ENCODE assay signal across 8 cellular contexts in genomic region chr1:160284220-160284781, GRCh38. TPM values are rescaled to one million over a fixed set of nuclear protein-coding genes. Genes with fewer than 3 reads are reported as not detected.
A peak's percentile ranks its signal among the peaks of the same experiment; 100 is the strongest.
DNase-seq lines count a peak whose midpoint lies in the region; ATAC-seq and TF ChIP-seq lines count a peak whose summit lies in the region.

No MANE protein-coding gene starts in this region.

- peak overlapping the region; percentile 87 for H3K4me3 ChIP-seq in BJ (ENCODE audit: low read depth, low read length)
- peak overlapping the region; percentile 99 for H3K4me3 ChIP-seq in KMS-11 (IDR thresholded peaks at IDR 0.05; ENCODE audit: insufficient read depth, low read depth, low read length)
- H3K4me3 ChIP-seq in fibroblast of pulmonary artery (replicated peaks; ENCODE audit: low read depth, low read length): peak overlapping the region; percentile 93
- peak overlapping the region; percentile 86 for H3K4me3 ChIP-seq in neural cell (ENCODE audit: low read length)

- H2AFZ ChIP-seq in KMS-11 (ENCODE audit: low read depth): peak overlapping the region; percentile 79
- H2AFZ ChIP-seq in neural cell (ENCODE audit: low read depth, low read length): peak overlapping the region; percentile 79

- peak; percentile 37 for ATAC-seq in activated CD8-positive, alpha-beta T cell treated with anti-CD3 and anti-CD28 coated beads, Interleukin-2, amount 10 ng/mL, durations not matched to agents 7 days and 5 days
- ATAC-seq in HG03095 (IDR thresholded peaks at IDR 0.05; ENCODE audit: unreplicated experiment): no peak

- H3K36me3 Mint-ChIP-seq in activated CD8-positive, alpha-beta T cell treated with anti-CD3 and anti-CD28 coated beads, Interleukin-2, amount 10 ng/mL, durations not matched to agents 7 days and 5 days (ENCODE audit: low read depth): peaks cover 33% of the 10 kb centered on the region

- peak overlapping the region; percentile 96 for H3K4me3 Mint-ChIP-seq in activated CD8-positive, alpha-beta T cell treated with anti-CD3 and anti-CD28 coated beads, Interleukin-2, amount 10 ng/mL, durations not matched to agents 7 days and 5 days

- H3F3A ChIP-seq in neural cell (ENCODE audit: insufficient read depth, low read length, poor library complexity, severe bottlenecking): no peaks in the 10 kb centered on the region

- H3K27me3 ChIP-seq in BJ (ENCODE audit: control insufficient read depth, insufficient read depth, low read length): no peaks in the 10 kb centered on the region
- no peaks in the 10 kb centered on the region for H3K27me3 ChIP-seq in KMS-11 (ENCODE audit: insufficient read depth, low read depth)
- no peaks in the 10 kb centered on the region for H3K27me3 ChIP-seq in neural cell (ENCODE audit: insufficient read depth, low read depth, low read length)

- H3K4me2 ChIP-seq in KMS-11: peak overlapping the region; percentile 98
- H3K4me2 ChIP-seq in neural cell (ENCODE audit: low read length): peak overlapping the region; percentile 97

- no peaks in the 10 kb centered on the region for H3K9me3 Mint-ChIP-seq in activated CD8-positive, alpha-beta T cell treated with anti-CD3 and anti-CD28 coated beads, Interleukin-2, amount 10 ng/mL, durations not matched to agents 7 days and 5 days (ENCODE audit: insufficient read depth)

- H3K9ac ChIP-seq in KMS-11: peak overlapping the region; percentile 68
- peak overlapping the region; percentile 74 for H3K9ac ChIP-seq in neural cell (ENCODE audit: low read length)

- TF ChIP-seq RAD21 in neural cell (conservative IDR thresholded peaks at IDR 0.05): no peak

- no peaks in the 10 kb centered on the region for H3K9me3 ChIP-seq in neural cell (ENCODE audit: low read length)

- POLR2A ChIA-PET in BJ (lab: Charles Lee): interaction anchor here (0.6 kb wide), 1 partner anchor 24 kb away, joined by 8 read pairs; no protein-coding TSS in a partner anchor
- POLR2A ChIA-PET in activated CD8-positive, alpha-beta T cell treated with anti-CD3 and anti-CD28 coated beads, Interleukin-2, amount 10 ng/mL, durations not matched to agents 7 days and 5 days (lab: Charles Lee): interaction anchor here (0.6 to 2.7 kb wide), 10 partner anchors 8 to 359 kb away, joined by 3 to 38 read pairs (median 4); partner anchors contain the start of gene DCAF8

- peaks cover 20% of the 10 kb centered on the region for H3K4me1 Mint-ChIP-seq in activated CD8-positive, alpha-beta T cell treated with anti-CD3 and anti-CD28 coated beads, Interleukin-2, amount 10 ng/mL, durations not matched to agents 7 days and 5 days (ENCODE audit: low read depth)

- H3K4me1 ChIP-seq in KMS-11 (ENCODE audit: low read depth, poor library complexity, severe bottlenecking): peaks cover 20% of the 10 kb centered on the region

- no peaks in the 10 kb centered on the region for H3K27me3 Mint-ChIP-seq in activated CD8-positive, alpha-beta T cell treated with anti-CD3 and anti-CD28 coated beads, Interleukin-2, amount 10 ng/mL, durations not matched to agents 7 days and 5 days (ENCODE audit: low read depth)

- peak; percentile 21 for DNase-seq in BJ (ENCODE audit: low read depth)
- peak; percentile 10 for DNase-seq in GM19238 (ENCODE audit: insufficient read length, low spot score)
- DNase-seq in activated CD8-positive, alpha-beta T cell treated with anti-CD3 and anti-CD28 coated beads, Interleukin-2, amount 10 ng/mL, durations not matched to agents 7 days and 5 days: no peak
- peak; percentile 75 for DNase-seq in fibroblast of pulmonary artery (ENCODE audit: low read depth)
- no peak for DNase-seq in NCI-H1048 (lab: John Stamatoyannopoulos, UW)

- TF ChIP-seq EP300 in neural cell (conservative IDR thresholded peaks at IDR 0.05; ENCODE audit: poor library complexity, severe bottlenecking): no peak

- peaks cover 9% of the 10 kb centered on the region for H3K36me3 ChIP-seq in BJ (ENCODE audit: control insufficient read depth, insufficient read depth, low read length)
- peaks cover 3% of the 10 kb centered on the region; the same call in 1 of the 2 replicates for H3K36me3 ChIP-seq in KMS-11 (ENCODE audit: insufficient read depth)
- H3K36me3 ChIP-seq in neural cell (ENCODE audit: insufficient read depth, low read length): no peaks in the 10 kb centered on the region

- no peaks in the 10 kb centered on the region for H3K9me2 ChIP-seq in neural cell (ENCODE audit: insufficient read depth, low read length)

- CTCF ChIA-PET in BJ (lab: Yijun Ruan, JAX): interaction anchor here (0.8 to 2.5 kb wide), 12 partner anchors 9 to 199 kb away, joined by 3 to 11 read pairs (median 5); no protein-coding TSS in a partner anchor
- CTCF ChIA-PET in activated CD8-positive, alpha-beta T cell treated with anti-CD3 and anti-CD28 coated beads, Interleukin-2, amount 10 ng/mL, durations not matched to agents 7 days and 5 days (lab: Charles Lee): interaction anchor here (0.6 to 2.3 kb wide), 12 partner anchors 8 to 206 kb away, joined by 3 to 15 read pairs (median 4); partner anchors contain the start of gene DCAF8

- H3K27ac Mint-ChIP-seq in activated CD8-positive, alpha-beta T cell treated with anti-CD3 and anti-CD28 coated beads, Interleukin-2, amount 10 ng/mL, durations not matched to agents 7 days and 5 days: peak overlapping the region; percentile 92

- H3K79me2 ChIP-seq in KMS-11 (ENCODE audit: insufficient read depth, low read depth) (peaks cover 15% of the 10 kb centered on the region), neural cell (replicated peaks; ENCODE audit: insufficient read depth, low read length) (peaks cover 8% of the 10 kb centered on the region)

- no peak for TF ChIP-seq CTCF in BJ (IDR thresholded peaks at IDR 0.05; ENCODE audit: insufficient read depth, low read depth, low read length)
- no peak for TF ChIP-seq CTCF in KMS-11 (conservative IDR thresholded peaks at IDR 0.05; ENCODE audit: low read depth, low read length)
- TF ChIP-seq CTCF in fibroblast of pulmonary artery (IDR thresholded peaks at IDR 0.05; ENCODE audit: low read length, missing control alignments): no peak
- no peak for TF ChIP-seq CTCF in neural cell (IDR thresholded peaks at IDR 0.05; ENCODE audit: poor library complexity, severe bottlenecking)

- H4K20me1 ChIP-seq in KMS-11 (ENCODE audit: insufficient read depth) (no peaks in the 10 kb centered on the region), neural cell (ENCODE audit: insufficient read depth) (no peaks in the 10 kb centered on the region)

- H3K27ac ChIP-seq in KMS-11 (peak overlapping the region; percentile 29; the same call in 1 of the 2 replicates), neural cell (ENCODE audit: low read length) (no peak overlapping the region)

TF ChIP-seq in neural cell, 6 proteins besides CTCF, POLR2A, EP300 and RAD21:
- TF ChIP-seq SMC3 (conservative IDR thresholded peaks at IDR 0.05; ENCODE audit: poor library complexity): no peak
- TF ChIP-seq REST (IDR thresholded peaks at IDR 0.05; ENCODE audit: borderline replicate concordance): no peak
- no peak for TF ChIP-seq TAF1 (IDR thresholded peaks at IDR 0.05; ENCODE audit: low read depth)
- TF ChIP-seq POLR2AphosphoS5 (IDR thresholded peaks at IDR 0.05): no peak
- no peak for TF ChIP-seq MXI1 (conservative IDR thresholded peaks at IDR 0.05; ENCODE audit: poor library complexity, severe bottlenecking)
- no peak for TF ChIP-seq EZH2 (IDR thresholded peaks at IDR 0.05; ENCODE audit: borderline replicate concordance, insufficient read depth, low read length, poor library complexity, severe bottlenecking)

RNA-seq across cellular contexts. Expression of gene PEX19, which starts 0.6 kb away (rescaled TPM):
- polyA plus RNA-seq in BJ (2011; rRNA removed) (52.6 and 69.1 TPM in 2 replicates), neural cell (37.7 and 51.6 TPM in 2 replicates)
- polyA minus RNA-seq in BJ (2011; rRNA and poly(A)+ RNA removed): 22.1 and 30.3 TPM in 2 replicates
- total RNA-seq in activated CD8-positive, alpha-beta T cell treated with anti-CD3 and anti-CD28 coated beads, Interleukin-2, amount 10 ng/mL, durations not matched to agents 7 days and 5 days: 10 to 100 TPM; 42.3 to 42.7 TPM
- polyA minus RNA-seq in neural cell: 35.8 and 38.3 TPM in 2 replicates

RNA-seq across cellular contexts. Expression of gene DCAF8, which starts 22.0 kb away (rescaled TPM):
- polyA plus RNA-seq in BJ (2011; rRNA removed) (84.0 and 87.3 TPM in 2 replicates), neural cell (153 TPM in 2 replicates)
- polyA minus RNA-seq in BJ (2011; rRNA and poly(A)+ RNA removed): 45.5 and 56.8 TPM in 2 replicates
- total RNA-seq in activated CD8-positive, alpha-beta T cell treated with anti-CD3 and anti-CD28 coated beads, Interleukin-2, amount 10 ng/mL, durations not matched to agents 7 days and 5 days: 10 to 100 TPM; 81.9 to 85.9 TPM
- polyA minus RNA-seq in neural cell: 117 and 129 TPM in 2 replicates

RNA-seq across cellular contexts. Expression of gene COPA, which starts 58.7 kb away (rescaled TPM):
- polyA plus RNA-seq in BJ (2011; rRNA removed) (267 and 304 TPM in 2 replicates), neural cell (75.0 and 75.6 TPM in 2 replicates)
- polyA minus RNA-seq in BJ (2011; rRNA and poly(A)+ RNA removed): 227 and 334 TPM in 2 replicates
- total RNA-seq in activated CD8-positive, alpha-beta T cell treated with anti-CD3 and anti-CD28 coated beads, Interleukin-2, amount 10 ng/mL, durations not matched to agents 7 days and 5 days: 100 to 1,000 TPM; 121 to 128 TPM
- polyA minus RNA-seq in neural cell: 146 and 150 TPM in 2 replicates

RNA-seq across cellular contexts. Expression of gene NCSTN, which starts 58.9 kb away (rescaled TPM):
- polyA plus RNA-seq in BJ (2011; rRNA removed) (214 and 260 TPM in 2 replicates), neural cell (21.0 and 26.8 TPM in 2 replicates)
- polyA minus RNA-seq in BJ (2011; rRNA and poly(A)+ RNA removed): 93.8 and 171 TPM in 2 replicates
- 10 to 100 TPM; 52.7 to 59.7 TPM for total RNA-seq in activated CD8-positive, alpha-beta T cell treated with anti-CD3 and anti-CD28 coated beads, Interleukin-2, amount 10 ng/mL, durations not matched to agents 7 days and 5 days
- 47.0 and 47.6 TPM in 2 replicates for polyA minus RNA-seq in neural cell

Comparison
In these comparisons a context has a peak if more than half of its experiments do, and no peak if none do; other contexts are left out.
1. DNase-seq: peak in BJ (single experiment), GM19238 (single experiment) and fibroblast of pulmonary artery (single experiment); none in activated CD8-positive, alpha-beta T cell treated with anti-CD3 and anti-CD28 coated beads, Interleukin-2, amount 10 ng/mL, durations not matched to agents 7 days and 5 days (single experiment) and NCI-H1048 (single experiment).
2. Peak in every context shown above with its lines, with median percentiles within 50 percentile points of each other: H3K4me3 ChIP-seq.